15 cellular contexts compared by ENCODE assay signal in genomic region chr3:53525765-53526761, GRCh38. TPM values are rescaled to one million over a fixed set of nuclear protein-coding genes. Genes with fewer than 3 reads are reported as not detected.
DNase-seq lines count a peak whose midpoint lies in the region; ATAC-seq and TF ChIP-seq lines count a peak whose summit lies in the region.
"Had no signal": no experiment of that assay in that cellular context is flagged by ENCODE, and none has a peak within 500 bp of the region (broad histone marks: within the 10 kb centered on the region; RNA-seq: fewer than 3 reads in every experiment).

No MANE protein-coding gene starts in this region.

- H3K36me3 Mint-ChIP-seq in activated CD4-positive, alpha-beta T cell treated with anti-CD3 and anti-CD28 coated beads for 36 hours (ENCODE audit: low read depth), result no peaks in the 10 kb centered on the region
- H3K36me3 Mint-ChIP-seq: neural progenitor cell had no signal

- TF ChIP-seq CTCF in esophagus muscularis mucosa (IDR thresholded peaks at IDR 0.05), result no peak
- no peak for TF ChIP-seq CTCF in thyroid gland (IDR thresholded peaks at IDR 0.05)

- no peak overlapping the region for H3K9ac ChIP-seq in muscle layer of colon (ENCODE audit: low read length)
- H3K9ac ChIP-seq: neural progenitor cell had no signal

- no peaks in the 10 kb centered on the region for H3K4me1 Mint-ChIP-seq in activated CD4-positive, alpha-beta T cell treated with anti-CD3 and anti-CD28 coated beads for 36 hours
- H3K4me1 Mint-ChIP-seq: neural progenitor cell had no signal

- 47% methylated on average over 15 of the region's 15 CpGs for WGBS in esophagus muscularis mucosa
- WGBS in thyroid gland, 2 donors, result 85 to 86% methylated on average over 15 of the region's 15 CpGs

- TF ChIP-seq POLR2A in esophagus muscularis mucosa (IDR thresholded peaks at IDR 0.05; ENCODE audit: low read depth) (no peak), thyroid gland (IDR thresholded peaks at IDR 0.05) (no peak)

- H3K27ac Mint-ChIP-seq in activated CD4-positive, alpha-beta T cell treated with anti-CD3 and anti-CD28 coated beads for 36 hours, result no peak overlapping the region
- H3K27ac Mint-ChIP-seq: neural progenitor cell had no signal

- H3K4me3 ChIP-seq in esophagus muscularis mucosa (no peak overlapping the region), muscle layer of colon (ENCODE audit: low read depth in 1 of 2, low read length in 2 of 2) (peak overlapping the region in 1 of 2 donors; percentile 23), thyroid gland (replicated peaks in 1 of 3) (no peak overlapping the region)
- H3K4me3 ChIP-seq: coronary artery, gastrocnemius medialis, lower lobe of right lung, neural progenitor cell had no signal

- no peaks in the 10 kb centered on the region for H3K9me3 ChIP-seq in esophagus muscularis mucosa
- no peaks in the 10 kb centered on the region for H3K9me3 ChIP-seq in muscle layer of colon (ENCODE audit: low read length)
- H3K9me3 ChIP-seq in thyroid gland, result no peaks in the 10 kb centered on the region
- H3K9me3 ChIP-seq: gastrocnemius medialis, lower lobe of right lung had no signal

- H3K4me1 ChIP-seq in esophagus muscularis mucosa (peaks cover 0 to 38% (median 36%) of the 10 kb centered on the region in 4 donors), muscle layer of colon (ENCODE audit: insufficient read depth, low read length) (peaks cover 47% of the 10 kb centered on the region), thyroid gland (peaks cover 25 to 41% of the 10 kb centered on the region in 2 donors)
- H3K4me1 ChIP-seq: gastrocnemius medialis, neural progenitor cell had no signal

- H3K27me3 ChIP-seq in esophagus muscularis mucosa (no peaks in the 10 kb centered on the region), muscle layer of colon (ENCODE audit: control insufficient read depth in 1 of 2, insufficient read depth in 2 of 2, low read length in 2 of 2) (no peaks in the 10 kb centered on the region), thyroid gland (no peaks in the 10 kb centered on the region)
- H3K27me3 ChIP-seq: gastrocnemius medialis, neural progenitor cell had no signal

- CTCF ChIA-PET in activated CD4-positive, alpha-beta T cell treated with anti-CD3 and anti-CD28 coated beads for 36 hours (lab: Charles Lee), result no interaction called here

- H3K27ac ChIP-seq in esophagus muscularis mucosa (replicated peaks in 1 of 4) (peak overlapping the region; percentile 61 to 70 (median 68)), muscle layer of colon (ENCODE audit: low read depth, low read length) (peak overlapping the region; percentile 89), thyroid gland (peak overlapping the region in 2 of 3 donors; percentile 77 to 86)
- H3K27ac ChIP-seq: gastrocnemius medialis, lower lobe of right lung, neural progenitor cell had no signal

- ATAC-seq in activated CD4-positive, alpha-beta T cell treated with anti-CD3 and anti-CD28 coated beads for 36 hours, result no peak
- no peak for ATAC-seq in HG03432 (IDR thresholded peaks at IDR 0.05; ENCODE audit: unreplicated experiment)

- POLR2A ChIA-PET in activated CD4-positive, alpha-beta T cell treated with anti-CD3 and anti-CD28 coated beads for 36 hours (lab: Charles Lee), result no interaction called here

- intact Hi-C loops in esophagus muscularis mucosa (cut with DNase I), result no loop called here
- intact Hi-C loops in thyroid gland (cut with DNase I), result no loop called here
- intact Hi-C loops in activated CD4-positive, alpha-beta T cell treated with anti-CD3 and anti-CD28 coated beads for 36 hours (cut with DNase I, micrococcal nuclease), result no loop called here

- no peak overlapping the region for H3K4me3 Mint-ChIP-seq in activated CD4-positive, alpha-beta T cell treated with anti-CD3 and anti-CD28 coated beads for 36 hours
- H3K4me3 Mint-ChIP-seq: neural progenitor cell had no signal

- DNase-seq in NCI-H2029 treated with DMSO at 0.1 percent for 48 hours (lab: John Stamatoyannopoulos, UW), result peak; percentile 53
- DNase-seq in esophagus muscularis mucosa (ENCODE audit: extremely low spot score), result no peak
- no peak for DNase-seq in thyroid gland
- no peak for DNase-seq in activated CD4-positive, alpha-beta T cell treated with anti-CD3 and anti-CD28 coated beads for 36 hours
- no peak for DNase-seq in NCI-H2107 (lab: John Stamatoyannopoulos, UW)
- DNase-seq: activated CD8-positive, alpha-beta memory T cell treated with anti-CD3 and anti-CD28 coated beads, Interleukin-2, amount 50 U/mL, for 4 hours; activated gamma-delta T cell; gastrocnemius medialis; lower lobe of right lung; OCI-M1; stimulated activated CD4-positive, alpha-beta T cell treated with anti-CD3 and anti-CD28 coated beads, Interleukin-1b, Interleukin-23, amount 100 ng/mL, for 48 hours had no signal

- no peaks in the 10 kb centered on the region for H3K36me3 ChIP-seq in esophagus muscularis mucosa
- no peaks in the 10 kb centered on the region for H3K36me3 ChIP-seq in muscle layer of colon (ENCODE audit: insufficient read depth, low read length)
- H3K36me3 ChIP-seq in thyroid gland, result no peaks in the 10 kb centered on the region
- H3K36me3 ChIP-seq: gastrocnemius medialis, lower lobe of right lung, neural progenitor cell had no signal

- H3K9me3 Mint-ChIP-seq in activated CD4-positive, alpha-beta T cell treated with anti-CD3 and anti-CD28 coated beads for 36 hours (ENCODE audit: low read depth), result no peaks in the 10 kb centered on the region
- H3K9me3 Mint-ChIP-seq: neural progenitor cell had no signal

- H3K27me3 Mint-ChIP-seq in activated CD4-positive, alpha-beta T cell treated with anti-CD3 and anti-CD28 coated beads for 36 hours, result peaks cover 19% of the 10 kb centered on the region

- no peak for TF ChIP-seq EP300 in esophagus muscularis mucosa (IDR thresholded peaks at IDR 0.05)

RNA-seq across cellular contexts. Expression of gene CACNA1D, which starts 31.7 kb away (rescaled TPM):
- total RNA-seq in esophagus muscularis mucosa (1 to 10 TPM in 2 of 4 donors, under 1 TPM in 2; 0.75 to 2.5 (median 1.2) TPM), thyroid gland (10 to 100 TPM in 3 of 4 donors, 1 to 10 TPM in 1; 7.1 to 46.1 (median 27.3) TPM)
- total RNA-seq in activated CD4-positive, alpha-beta T cell treated with anti-CD3 and anti-CD28 coated beads for 36 hours, result under 1 TPM; 0.21 to 0.33 TPM
